23 cellular contexts compared by ENCODE assay signal in the genomic region with DNA sequence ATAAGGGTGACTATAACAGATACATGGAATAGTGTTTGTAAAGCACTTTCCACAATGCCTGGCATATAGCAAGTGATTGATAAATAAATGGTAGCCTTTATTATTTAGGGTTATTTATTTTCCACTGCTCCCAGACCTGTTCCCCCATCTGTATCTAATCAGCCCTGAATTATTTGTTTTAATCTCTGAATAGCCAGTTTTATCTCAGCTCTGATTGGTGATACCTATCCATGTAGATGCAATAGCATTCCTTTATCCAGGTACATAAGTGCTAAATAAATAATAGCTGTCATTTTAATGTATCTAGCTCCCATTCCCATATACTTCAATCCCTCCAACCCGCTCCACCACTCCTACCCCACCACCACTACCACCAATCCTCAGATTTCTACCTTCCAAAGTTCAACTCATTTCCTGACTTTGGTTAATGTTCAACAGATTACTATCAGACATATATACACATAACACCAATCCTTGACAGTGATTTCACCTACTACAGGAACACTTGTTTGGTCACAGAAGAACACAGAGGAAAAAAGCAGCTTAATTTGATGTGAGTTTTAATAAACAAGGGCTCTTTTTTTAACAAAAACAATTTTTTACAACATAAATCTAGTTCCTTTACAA. TPM values are rescaled to one million over a fixed set of nuclear protein-coding genes. Genes with fewer than 3 reads are reported as not detected.
DNase-seq lines count a peak whose midpoint lies in the region; ATAC-seq, FAIRE-seq and TF ChIP-seq lines count a peak whose summit lies in the region.
"Had no signal": no experiment of that assay in that cellular context is flagged by ENCODE, and none has a peak within 500 bp of the region (broad histone marks: within the 10 kb centered on the region; RNA-seq: fewer than 3 reads in every experiment).

No MANE protein-coding gene starts in this region.

- intact Hi-C loops in K562 (cut with micrococcal nuclease) (no loop called here), right lobe of liver (cut with DNase I) (no loop called here), mammary epithelial cell (cut with micrococcal nuclease) (no loop called here)

- H3K9me3 ChIP-seq in CD4-positive, CD25-positive, alpha-beta regulatory T cell (ENCODE audit: control insufficient read depth in 2 of 2, low read length in 2 of 2) = no peaks in the 10 kb centered on the region
- H3K9me3 ChIP-seq in K562 (replicated peaks; ENCODE audit: control insufficient read depth, insufficient read depth, low read depth, low read length) (no peaks in the 10 kb centered on the region), right lobe of liver (no peaks in the 10 kb centered on the region), mammary epithelial cell (replicated peaks; ENCODE audit: insufficient read depth, low read length) (peaks cover 5% of the 10 kb centered on the region)

- DNase-seq in CD4-positive, CD25-positive, alpha-beta regulatory T cell = no peak
- DNase-seq in HFFc6 (no peak), K562 (ENCODE audit: extremely low read depth in 1 of 4, low spot score in 3 of 4) (no peak), right lobe of liver (no peak), mammary epithelial cell (no peak), NCI-H2107 (lab: John Stamatoyannopoulos, UW) (no peak), foreskin melanocyte (no peak)
- DNase-seq: activated CD4-positive, alpha-beta T cell treated with anti-CD3 and anti-CD28 coated beads for 4 hours; CD4-positive, alpha-beta T cell; DMS79; heart right ventricle; immature natural killer cell; Kasumi-1; NCI-H1048; NCI-H2081; NCI-H446 treated with DMSO at 0.1 percent for 48 hours; NK-92 treated with Interleukin-12 subunit alpha and Interleukin-12 subunit beta, amount 100 ng/mL, for 24 hours had no signal

- in situ Hi-C loops in K562 (cut with MboI) = no loop called here
- in situ Hi-C loops in mammary epithelial cell (cut with MboI; ENCODE audit: low sequenced_read_pairs in 2 of 2) = no loop called here

- CTCF ChIA-PET in K562 (lab: Yijun Ruan, JAX; ENCODE audit: low intra/inter-chr PET ratio) = no interaction called here
- CTCF ChIA-PET in mammary epithelial cell (lab: Charles Lee; ENCODE audit: low non-redundant PET) = no interaction called here

- peak overlapping the region in 2 of 3 donors; percentile 1 to 43 for H3K27ac Mint-ChIP-seq in CD4-positive, CD25-positive, alpha-beta regulatory T cell
- H3K27ac Mint-ChIP-seq in HFFc6 = peak overlapping the region; percentile 12; the same call in 1 of the 2 replicates
- H3K27ac Mint-ChIP-seq: CD4-positive, alpha-beta T cell; GM23338; immature natural killer cell; stimulated activated memory B cell treated with anti-CD40 and anti-IgM and Interleukin-4, amounts not matched to agents 10 μg/mL and 1 μg/mL and 100 μg/mL, for 72 hours had no signal

- TF ChIP-seq RAD21 in K562 (CRISPR knock-in tag; conservative IDR thresholded peaks at IDR 0.05 in 1 of 2, IDR thresholded peaks at IDR 0.05 in 1 of 2) = no peak

- H4K20me1 ChIP-seq in K562 (replicated peaks; ENCODE audit: control insufficient read depth, insufficient read depth, low read length) = peaks cover 10% of the 10 kb centered on the region
- peaks cover 9% of the 10 kb centered on the region for H4K20me1 ChIP-seq in mammary epithelial cell (ENCODE audit: insufficient read depth, low read length)

- no peak for TF ChIP-seq CTCF in HFFc6 (IDR thresholded peaks at IDR 0.05)
- no peak for TF ChIP-seq CTCF in K562 (IDR thresholded peaks at IDR 0.05 in 2 of 3, conservative IDR thresholded peaks at IDR 0.05 in 1 of 3; ENCODE audit: insufficient read depth in 2 of 3, low read depth in 1 of 3, low read length in 3 of 3)
- TF ChIP-seq CTCF in right lobe of liver (IDR thresholded peaks at IDR 0.05) = no peak
- no peak for TF ChIP-seq CTCF in mammary epithelial cell (conservative IDR thresholded peaks at IDR 0.05 in 1 of 2, IDR thresholded peaks at IDR 0.05 in 1 of 2; ENCODE audit: extremely low read depth in 1 of 2, insufficient read depth in 1 of 2, low read depth in 1 of 2, low read length in 2 of 2)

- BruUV-seq in K562 (replicated peaks; lab: Mats Ljungman, UMichigan) (no TSS peak), mammary epithelial cell (replicated peaks; lab: Mats Ljungman, UMichigan) (no TSS peak)

- dilution Hi-C loops in mammary epithelial cell (cut with HindIII; ENCODE audit: low sequenced_read_pairs) = no loop called here

- peaks cover 4% of the 10 kb centered on the region for H3K36me3 ChIP-seq in CD4-positive, CD25-positive, alpha-beta regulatory T cell (ENCODE audit: control insufficient read depth, insufficient read depth, low read length)
- H3K36me3 ChIP-seq in K562 (ENCODE audit: control insufficient read depth, insufficient read depth, low read length) (peaks cover 11% of the 10 kb centered on the region; the same call in 2 of the 3 replicates), right lobe of liver (no peaks in the 10 kb centered on the region), mammary epithelial cell (ENCODE audit: insufficient read depth, low read length) (peaks cover 3% of the 10 kb centered on the region)

- H2AFZ ChIP-seq in K562 (ENCODE audit: low read depth, low read length) (no peak overlapping the region), mammary epithelial cell (ENCODE audit: low read depth, low read length) (no peak overlapping the region)
- H2AFZ ChIP-seq: GM23338 had no signal

- H3K9ac ChIP-seq in K562 (ENCODE audit: insufficient read depth in 1 of 2, low read depth in 2 of 2, low read length in 2 of 2) (no peak overlapping the region), mammary epithelial cell (ENCODE audit: insufficient read depth, low read length) (no peak overlapping the region)

- H3K4me3 Mint-ChIP-seq in CD4-positive, CD25-positive, alpha-beta regulatory T cell = peak overlapping the region in 2 of 4 donors; percentile 21 to 23
- H3K4me3 Mint-ChIP-seq in HFFc6 = no peak overlapping the region
- H3K4me3 Mint-ChIP-seq: CD4-positive, alpha-beta T cell; GM23338; stimulated activated memory B cell treated with anti-CD40 and anti-IgM and Interleukin-4, amounts not matched to agents 10 μg/mL and 1 μg/mL and 100 μg/mL, for 72 hours had no signal

- H3K4me2 ChIP-seq in K562 (ENCODE audit: insufficient read depth, low read length) (no peak overlapping the region), mammary epithelial cell (ENCODE audit: insufficient read depth, low read depth, low read length) (no peak overlapping the region)
- H3K4me2 ChIP-seq: GM23338 had no signal

- WGBS in K562 (ENCODE audit: insufficient coverage, low coverage, missing lambda C conversion rate) = 80% methylated on average over 1 of the region's 1 CpG
- WGBS in right lobe of liver (ENCODE audit: insufficient coverage, low coverage, low lambda C conversion rate, missing lambda C conversion rate) = 40% methylated on average over 1 of the region's 1 CpG
- 100% methylated on average over 1 of the region's 1 CpG for WGBS in mammary epithelial cell (ENCODE audit: low coverage, missing lambda C conversion rate)

- H3K4me1 ChIP-seq in CD4-positive, CD25-positive, alpha-beta regulatory T cell (ENCODE audit: control insufficient read depth, insufficient read depth, low read length, poor library complexity, severe bottlenecking) = no peaks in the 10 kb centered on the region
- H3K4me1 ChIP-seq in K562 (replicated peaks in 1 of 2; ENCODE audit: control insufficient read depth in 2 of 2, insufficient read depth in 2 of 2, low read length in 2 of 2) (peaks cover 0 to 3% of the 10 kb centered on the region in 2 experiments; a peak in 1 of 5 replicates), right lobe of liver (peaks cover 0 to 68% (median 21%) of the 10 kb centered on the region in 4 donors), mammary epithelial cell (ENCODE audit: insufficient read depth, low read length) (no peaks in the 10 kb centered on the region)

- TF ChIP-seq EP300 in K562 (IDR thresholded peaks at IDR 0.05; ENCODE audit: low read length) = no peak

- no peak overlapping the region for H3K27ac ChIP-seq in CD4-positive, CD25-positive, alpha-beta regulatory T cell (ENCODE audit: insufficient read depth, low read length, poor library complexity, severe bottlenecking)
- no peak overlapping the region for H3K27ac ChIP-seq in K562 (ENCODE audit: extremely low read depth, low read depth, low read length)
- peak overlapping the region; percentile 58 to 84 (median 81) for H3K27ac ChIP-seq in right lobe of liver
- no peak overlapping the region for H3K27ac ChIP-seq in mammary epithelial cell (ENCODE audit: insufficient read depth, low read depth, low read length)
- H3K27ac ChIP-seq: heart right ventricle had no signal

- H3K4me3 ChIP-seq in CD4-positive, CD25-positive, alpha-beta regulatory T cell (ENCODE audit: low read depth, low read length) = no peak overlapping the region
- H3K4me3 ChIP-seq in K562 (no peak overlapping the region), right lobe of liver (peak overlapping the region in 2 of 3 donors; percentile 5 to 13), mammary epithelial cell (replicated peaks in 1 of 3; ENCODE audit: insufficient read depth in 1 of 3, low read depth in 2 of 3, low read length in 3 of 3) (no peak overlapping the region)
- H3K4me3 ChIP-seq: GM23338, heart right ventricle had no signal

- H3K79me2 ChIP-seq in K562 (ENCODE audit: control insufficient read depth, insufficient read depth, low read length) (peaks cover 99% of the 10 kb centered on the region), mammary epithelial cell (ENCODE audit: insufficient read depth, low read length) (peaks cover 99% of the 10 kb centered on the region)

- H3K36me3 Mint-ChIP-seq in CD4-positive, CD25-positive, alpha-beta regulatory T cell = peaks cover 25% of the 10 kb centered on the region
- peaks cover 26% of the 10 kb centered on the region for H3K36me3 Mint-ChIP-seq in HFFc6 (ENCODE audit: low read depth)

- no peaks in the 10 kb centered on the region for H3K9me1 ChIP-seq in K562 (ENCODE audit: control insufficient read depth, insufficient read depth, low read length)

- H3K4me1 Mint-ChIP-seq in CD4-positive, CD25-positive, alpha-beta regulatory T cell = peaks cover 60 to 76% (median 64%) of the 10 kb centered on the region in 4 donors
- peaks cover 40% of the 10 kb centered on the region for H3K4me1 Mint-ChIP-seq in HFFc6 (ENCODE audit: low read depth)
- H3K4me1 Mint-ChIP-seq: GM23338 had no signal

- POLR2A ChIA-PET in K562 (lab: Yijun Ruan, JAX) = interaction anchor here (0.6 to 1.8 kb wide), 4 partner anchors 9 to 41 kb away, joined by 3 to 4 read pairs (median 3); no protein-coding TSS in a partner anchor

- peaks cover 0 to 2% (median 0%) of the 10 kb centered on the region in 7 donors for H3K9me3 Mint-ChIP-seq in CD4-positive, CD25-positive, alpha-beta regulatory T cell
- H3K9me3 Mint-ChIP-seq in HFFc6 = peaks cover 9% of the 10 kb centered on the region
- H3K9me3 Mint-ChIP-seq: immature natural killer cell had no signal

- no peaks in the 10 kb centered on the region for H3K27me3 Mint-ChIP-seq in CD4-positive, CD25-positive, alpha-beta regulatory T cell
- H3K27me3 Mint-ChIP-seq in HFFc6 (ENCODE audit: insufficient read depth) = no peaks in the 10 kb centered on the region; the same call in 1 of the 2 replicates
- H3K27me3 Mint-ChIP-seq: CD4-positive, alpha-beta T cell; stimulated activated memory B cell treated with anti-CD40 and anti-IgM and Interleukin-4, amounts not matched to agents 10 μg/mL and 1 μg/mL and 100 μg/mL, for 72 hours had no signal

- H3K27me3 ChIP-seq in CD4-positive, CD25-positive, alpha-beta regulatory T cell (ENCODE audit: control insufficient read depth, insufficient read depth, low read length) = no peaks in the 10 kb centered on the region
- H3K27me3 ChIP-seq in K562 (ENCODE audit: control insufficient read depth in 2 of 2, insufficient read depth in 2 of 2, low read length in 2 of 2) (no peaks in the 10 kb centered on the region), right lobe of liver (no peaks in the 10 kb centered on the region), mammary epithelial cell (ENCODE audit: insufficient read depth, low read length) (no peaks in the 10 kb centered on the region)
- H3K27me3 ChIP-seq: heart right ventricle had no signal

- TF ChIP-seq POLR2A in K562 (conservative IDR thresholded peaks at IDR 0.05) = no peak
- peak; percentile 87 for TF ChIP-seq POLR2A in right lobe of liver (IDR thresholded peaks at IDR 0.05)

- ATAC-seq in CD4-positive, CD25-positive, alpha-beta regulatory T cell (ENCODE audit: low read depth in 2 of 2) = no peak
- ATAC-seq in K562 (no peak), right lobe of liver (peak; percentile 80 to 94 (median 88)), HG02852 (IDR thresholded peaks at IDR 0.05; ENCODE audit: unreplicated experiment) (no peak)
- ATAC-seq: GM23338; heart right ventricle; sciatic nerve; stimulated activated memory B cell treated with anti-CD40 and anti-IgM and Interleukin-4, amounts not matched to agents 10 μg/mL and 1 μg/mL and 100 μg/mL, for 72 hours had no signal

- FAIRE-seq in K562 (lab: Jason Lieb, UNC) = no peak
- FAIRE-seq: GM12892, TTC549 had no signal

RNA-seq across cellular contexts. Expression of a gene that starts 14.0 kb away (rescaled TPM):
- total RNA-seq in CD4-positive, CD25-positive, alpha-beta regulatory T cell = 102 TPM
- polyA plus RNA-seq in CD4-positive, CD25-positive, alpha-beta regulatory T cell = 10 to 100 TPM; 34.1 to 55.8 (median 43.5) TPM
- total RNA-seq in HFFc6 (2021; fragmentation: NEBNext Ultra II Directional; extraction: Animal tissue kit (Norgen Biotek cat#: 25700)) = 100 to 1,000 TPM in 1 of 6 experiments, 10 to 100 TPM in 5; 81.7 to 103 (median 88.3) TPM
- total RNA-seq in K562 (2011; cell fraction: chromatin; rRNA removed; ENCODE audit: low replicate concordance) = 53.7 and 136 TPM in 2 replicates
- 22.5 and 33.7 TPM in 2 replicates for total RNA-seq in K562 (2011; cell fraction: nucleolus; rRNA removed)
- 64.7 and 85.0 TPM in 2 replicates for total RNA-seq in K562 (2011; cell fraction: nucleoplasm; rRNA removed)
- total RNA-seq in K562 (2014; rRNA removed) = 38.9 and 84.0 TPM in 2 replicates
- total RNA-seq in K562 (2014; rRNA removed; fragmentation: Illumina TruSeq; extraction: Trizol) = 63.8 and 83.6 TPM in 2 replicates
- 53.1 and 62.5 TPM in 2 replicates for total RNA-seq in K562 (2015; rRNA removed; fragmentation: Illumina TruSeq; extraction: Trizol)
- total RNA-seq in K562 (2021) = 47.9 and 51.4 TPM in 2 replicates
- 43.7 and 45.5 TPM in 2 replicates for polyA plus RNA-seq in K562 (2011; rRNA removed)
- 9.0 and 21.8 TPM in 2 replicates for polyA plus RNA-seq in K562 (2011; cell fraction: cytosol; rRNA removed)
- 54.8 and 56.8 TPM in 2 replicates for polyA plus RNA-seq in K562 (2011; cell fraction: nucleus; rRNA removed)
- 27.2 and 43.0 TPM in 2 replicates for polyA plus RNA-seq in K562 (2012)
- polyA plus RNA-seq in K562 (2014; fragmentation: Illumina TruSeq; extraction: Trizol) = 75.2 and 76.5 TPM in 2 replicates
- 10 to 100 TPM; 24.5 to 37.3 TPM for polyA plus RNA-seq in K562 (2014; fragmentation: Nextera tagmentation; extraction: Ambion mirVana)
- 44.8 and 47.2 TPM in 2 replicates for polyA plus RNA-seq in K562 (2014; rRNA removed)
- polyA minus RNA-seq in K562 (2011; rRNA and poly(A)+ RNA removed) = 68.4 and 94.3 TPM in 2 replicates
- 34.6 and 34.9 TPM in 2 replicates for polyA minus RNA-seq in K562 (2011; cell fraction: cytosol; rRNA and poly(A)+ RNA removed)
- 28.3 and 39.3 TPM in 2 replicates for polyA minus RNA-seq in K562 (2011; cell fraction: nucleus; rRNA and poly(A)+ RNA removed)
- total RNA-seq in right lobe of liver = 10 to 100 TPM; 36.7 to 82.4 (median 69.9) TPM
- total RNA-seq in mammary epithelial cell = 10 to 100 TPM; 55.7 to 73.4 TPM
- 30.4 TPM for polyA plus RNA-seq in mammary epithelial cell
- 27.6 TPM for polyA minus RNA-seq in mammary epithelial cell

RNA-seq across cellular contexts. Expression of a gene that starts 28.4 kb away (rescaled TPM):
- 12.0 TPM for total RNA-seq in CD4-positive, CD25-positive, alpha-beta regulatory T cell
- polyA plus RNA-seq in CD4-positive, CD25-positive, alpha-beta regulatory T cell = 10 to 100 TPM; 14.3 to 19.6 (median 16.9) TPM
- 10 to 100 TPM in 3 of 6 experiments, 1 to 10 TPM in 3; 8.6 to 11.3 (median 9.8) TPM for total RNA-seq in HFFc6 (2021; fragmentation: NEBNext Ultra II Directional; extraction: Animal tissue kit (Norgen Biotek cat#: 25700))
- total RNA-seq in K562 (2011; cell fraction: chromatin; rRNA removed; ENCODE audit: low replicate concordance) = 6.4 and 9.6 TPM in 2 replicates
- 1.7 and 2.3 TPM in 2 replicates for total RNA-seq in K562 (2011; cell fraction: nucleolus; rRNA removed)
- 3.5 and 6.2 TPM in 2 replicates for total RNA-seq in K562 (2011; cell fraction: nucleoplasm; rRNA removed)
- total RNA-seq in K562 (2014; rRNA removed) = 9.3 and 21.6 TPM in 2 replicates
- total RNA-seq in K562 (2014; rRNA removed; fragmentation: Illumina TruSeq; extraction: Trizol) = 21.7 and 25.8 TPM in 2 replicates
- total RNA-seq in K562 (2015; rRNA removed; fragmentation: Illumina TruSeq; extraction: Trizol) = 21.6 and 21.9 TPM in 2 replicates
- total RNA-seq in K562 (2021) = 11.5 and 12.1 TPM in 2 replicates
- polyA plus RNA-seq in K562 (2011; rRNA removed) = 9.1 and 13.3 TPM in 2 replicates
- 0.81 and 2.6 TPM in 2 replicates for polyA plus RNA-seq in K562 (2011; cell fraction: cytosol; rRNA removed)
- 2.8 and 3.3 TPM in 2 replicates for polyA plus RNA-seq in K562 (2011; cell fraction: nucleus; rRNA removed)
- polyA plus RNA-seq in K562 (2012) = 8.2 and 10.4 TPM in 2 replicates
- 18.2 and 18.9 TPM in 2 replicates for polyA plus RNA-seq in K562 (2014; fragmentation: Illumina TruSeq; extraction: Trizol)
- polyA plus RNA-seq in K562 (2014; fragmentation: Nextera tagmentation; extraction: Ambion mirVana) = 10 to 100 TPM; 21.1 to 24.9 TPM
- 11.9 and 13.5 TPM in 2 replicates for polyA plus RNA-seq in K562 (2014; rRNA removed)
- polyA minus RNA-seq in K562 (2011; rRNA and poly(A)+ RNA removed) = 23.7 and 30.5 TPM in 2 replicates
- 9.7 and 11.4 TPM in 2 replicates for polyA minus RNA-seq in K562 (2011; cell fraction: cytosol; rRNA and poly(A)+ RNA removed)
- polyA minus RNA-seq in K562 (2011; cell fraction: nucleus; rRNA and poly(A)+ RNA removed) = 2.8 and 5.7 TPM in 2 replicates
- 1 to 10 TPM; 5.6 to 9.2 (median 7.0) TPM for total RNA-seq in right lobe of liver
- 1 to 10 TPM; 9.6 to 9.7 TPM for total RNA-seq in mammary epithelial cell
- 2.6 TPM for polyA plus RNA-seq in mammary epithelial cell
- polyA minus RNA-seq in mammary epithelial cell = 8.7 TPM

RNA-seq across cellular contexts. Expression of a gene that starts 50.9 kb away (rescaled TPM):
- 1,729 TPM for total RNA-seq in CD4-positive, CD25-positive, alpha-beta regulatory T cell
- 1,000 to 10,000 TPM; 1,921 to 2,513 (median 2,239) TPM for polyA plus RNA-seq in CD4-positive, CD25-positive, alpha-beta regulatory T cell
- total RNA-seq in HFFc6 (2021; fragmentation: NEBNext Ultra II Directional; extraction: Animal tissue kit (Norgen Biotek cat#: 25700)) = 1,000 to 10,000 TPM in 4 of 6 experiments, 100 to 1,000 TPM in 2; 854 to 1,142 (median 1,034) TPM
- total RNA-seq in K562 (2011; cell fraction: chromatin; rRNA removed; ENCODE audit: low replicate concordance) = 455 and 632 TPM in 2 replicates
- 1,125 and 1,211 TPM in 2 replicates for total RNA-seq in K562 (2011; cell fraction: nucleolus; rRNA removed)
- 1,524 and 2,774 TPM in 2 replicates for total RNA-seq in K562 (2011; cell fraction: nucleoplasm; rRNA removed)
- 5,204 and 7,963 TPM in 2 replicates for total RNA-seq in K562 (2014; rRNA removed)
- total RNA-seq in K562 (2014; rRNA removed; fragmentation: Illumina TruSeq; extraction: Trizol) = 3,395 and 3,802 TPM in 2 replicates
- total RNA-seq in K562 (2015; rRNA removed; fragmentation: Illumina TruSeq; extraction: Trizol) = 4,310 and 4,463 TPM in 2 replicates
- total RNA-seq in K562 (2021) = 2,342 and 2,650 TPM in 2 replicates
- 6,044 and 6,139 TPM in 2 replicates for polyA plus RNA-seq in K562 (2011; rRNA removed)
- polyA plus RNA-seq in K562 (2011; cell fraction: cytosol; rRNA removed) = 329 and 533 TPM in 2 replicates
- 2,322 and 3,371 TPM in 2 replicates for polyA plus RNA-seq in K562 (2011; cell fraction: nucleus; rRNA removed)
- 4,656 and 6,426 TPM in 2 replicates for polyA plus RNA-seq in K562 (2012)
- 4,091 and 6,277 TPM in 2 replicates for polyA plus RNA-seq in K562 (2014; fragmentation: Illumina TruSeq; extraction: Trizol)
- polyA plus RNA-seq in K562 (2014; fragmentation: Nextera tagmentation; extraction: Ambion mirVana) = 1,000 to 10,000 TPM; 2,628 to 3,207 TPM
- 4,956 and 6,483 TPM in 2 replicates for polyA plus RNA-seq in K562 (2014; rRNA removed)
- 3,539 and 4,030 TPM in 2 replicates for polyA minus RNA-seq in K562 (2011; rRNA and poly(A)+ RNA removed)
- 984 and 1,025 TPM in 2 replicates for polyA minus RNA-seq in K562 (2011; cell fraction: cytosol; rRNA and poly(A)+ RNA removed)
- 350 and 581 TPM in 2 replicates for polyA minus RNA-seq in K562 (2011; cell fraction: nucleus; rRNA and poly(A)+ RNA removed)
- 100 to 1,000 TPM in 4 of 6 experiments, 10 to 100 TPM in 2; 36.5 to 472 (median 400) TPM for total RNA-seq in right lobe of liver
- 1,000 to 10,000 TPM in 1 of 2 donors, 100 to 1,000 TPM in 1; 257 to 1,240 TPM for total RNA-seq in mammary epithelial cell
- polyA plus RNA-seq in mammary epithelial cell = 508 TPM
- 1,443 TPM for polyA minus RNA-seq in mammary epithelial cell

RNA-seq across cellular contexts. Expression of a gene that starts 57.0 kb away (rescaled TPM):
- total RNA-seq in CD4-positive, CD25-positive, alpha-beta regulatory T cell = 2.8 TPM
- 1 to 10 TPM; 3.7 to 5.8 (median 5.1) TPM for polyA plus RNA-seq in CD4-positive, CD25-positive, alpha-beta regulatory T cell
- 1 to 10 TPM; 1.4 to 3.7 (median 3.4) TPM for total RNA-seq in HFFc6 (2021; fragmentation: NEBNext Ultra II Directional; extraction: Animal tissue kit (Norgen Biotek cat#: 25700))
- total RNA-seq in K562 (2011; cell fraction: chromatin; rRNA removed; ENCODE audit: low replicate concordance) = 3.9 and 8.2 TPM in 2 replicates
- total RNA-seq in K562 (2011; cell fraction: nucleolus; rRNA removed) = 3.3 and 3.8 TPM in 2 replicates
- total RNA-seq in K562 (2011; cell fraction: nucleoplasm; rRNA removed) = 4.4 and 4.8 TPM in 2 replicates
- total RNA-seq in K562 (2014; rRNA removed) (3.5 and 3.9 TPM in 2 replicates), K562 (2014; rRNA removed; fragmentation: Illumina TruSeq; extraction: Trizol) (7.3 and 9.0 TPM in 2 replicates), K562 (2015; rRNA removed; fragmentation: Illumina TruSeq; extraction: Trizol) (6.0 and 6.3 TPM in 2 replicates), K562 (2021) (5.2 and 5.9 TPM in 2 replicates), right lobe of liver (1 to 10 TPM; 3.0 to 6.2 (median 3.3) TPM), mammary epithelial cell (1 to 10 TPM in 1 of 2 donors, under 1 TPM in 1; 0.67 to 2.1 TPM)
- polyA plus RNA-seq in K562 (2011; rRNA removed) (3.5 and 7.4 TPM in 2 replicates), K562 (2014; fragmentation: Illumina TruSeq; extraction: Trizol) (7.4 and 8.3 TPM in 2 replicates), K562 (2014; fragmentation: Nextera tagmentation; extraction: Ambion mirVana) (1 to 10 TPM; 3.7 to 4.1 TPM), K562 (2014; rRNA removed) (4.5 and 5.8 TPM in 2 replicates), mammary epithelial cell (3.8 TPM)
- polyA plus RNA-seq in K562 (2011; cell fraction: cytosol; rRNA removed) = 2.6 and 3.0 TPM in 2 replicates
- 1.1 and 1.6 TPM in 2 replicates for polyA plus RNA-seq in K562 (2011; cell fraction: nucleus; rRNA removed)
- polyA plus RNA-seq in K562 (2012) = 3.7 and 5.6 TPM in 2 replicates
- 5.4 and 9.9 TPM in 2 replicates for polyA minus RNA-seq in K562 (2011; rRNA and poly(A)+ RNA removed)
- polyA minus RNA-seq in K562 (2011; cell fraction: cytosol; rRNA and poly(A)+ RNA removed) = 2.6 and 5.0 TPM in 2 replicates
- 1.3 and 1.6 TPM in 2 replicates for polyA minus RNA-seq in K562 (2011; cell fraction: nucleus; rRNA and poly(A)+ RNA removed)
- 16.0 TPM for polyA minus RNA-seq in mammary epithelial cell

Comparison
In these comparisons a context has a peak if more than half of its experiments do, and no peak if none do; other contexts are left out.
1. ATAC-seq: peak in right lobe of liver (4 of 4); none in CD4-positive, CD25-positive, alpha-beta regulatory T cell (0 of 2), K562 (single experiment) and HG02852 (single experiment).
2. H3K27ac ChIP-seq: peak in right lobe of liver (3 of 3); none in CD4-positive, CD25-positive, alpha-beta regulatory T cell (single experiment), K562 (single experiment) and mammary epithelial cell (single experiment).
3. H3K4me3 ChIP-seq: peak in right lobe of liver (2 of 3); none in CD4-positive, CD25-positive, alpha-beta regulatory T cell (single experiment), K562 (single experiment) and mammary epithelial cell (0 of 3).